In genomic region chr19:7706662-7707454, GRCh38 we compare ENCODE assay signal across 17 cellular contexts. TPM values are rescaled to one million over a fixed set of nuclear protein-coding genes. Genes with fewer than 3 reads are reported as not detected.
A peak's percentile ranks its signal among the peaks of the same experiment; 100 is the strongest.
DNase-seq lines count a peak whose midpoint lies in the region; ATAC-seq and TF ChIP-seq lines count a peak whose summit lies in the region.
"Had no signal": no experiment of that assay in that cellular context is flagged by ENCODE, and none has a peak within 500 bp of the region (broad histone marks: within the 10 kb centered on the region; RNA-seq: fewer than 3 reads in every experiment).

No MANE protein-coding gene starts in this region.

- no peaks in the 10 kb centered on the region for H3K27me3 ChIP-seq in CD4-positive, alpha-beta memory T cell (ENCODE audit: insufficient read depth, low read length)
- H3K27me3 ChIP-seq in neuronal stem cell (ENCODE audit: control insufficient read depth in 3 of 3, insufficient read depth in 3 of 3, low read depth in 1 of 3, low read length in 3 of 3): peaks cover 0 to 4% (median 2%) of the 10 kb centered on the region in 3 experiments

- CTCF ChIA-PET in CD4-positive, alpha-beta memory T cell (lab: Charles Lee; ENCODE audit: partially characterized antibody): interaction anchor here (1.9 to 3.1 kb wide), 2 partner anchors 26 to 94 kb away, joined by 4 to 12 read pairs; partner anchors contain the start of gene TRAPPC5

- no CpG with 5 or more reads among the region's 10 CpGs for WGBS in neuronal stem cell (ENCODE audit: extremely low coverage in 2 of 2, insufficient read length in 2 of 2, insufficient replicate concordance in 1 of 2), 2 donors

- peaks cover 19 to 51% (median 33%) of the 10 kb centered on the region in 4 donors for H3K4me1 Mint-ChIP-seq in CD4-positive, alpha-beta memory T cell

- no peaks in the 10 kb centered on the region for H3K36me3 ChIP-seq in CD4-positive, alpha-beta memory T cell (ENCODE audit: insufficient read depth, low read length)
- H3K36me3 ChIP-seq in neuronal stem cell (replicated peaks in 1 of 2; ENCODE audit: control insufficient read depth in 2 of 2, insufficient read depth in 2 of 2, low read length in 2 of 2): no peaks in the 10 kb centered on the region
- H3K36me3 ChIP-seq: sigmoid colon had no signal

- H3K27ac Mint-ChIP-seq in CD4-positive, alpha-beta memory T cell: peak overlapping the region; percentile 87 to 98 (median 98)

- H3K4me1 ChIP-seq in CD4-positive, alpha-beta memory T cell (ENCODE audit: insufficient read depth, low read length): peaks cover 38% of the 10 kb centered on the region
- H3K4me1 ChIP-seq in neuronal stem cell (ENCODE audit: control insufficient read depth in 2 of 2, insufficient read depth in 1 of 2, low read depth in 1 of 2, low read length in 2 of 2): no peaks in the 10 kb centered on the region
- H3K4me1 ChIP-seq: sigmoid colon had no signal

- H2BK15ac ChIP-seq in neuronal stem cell (ENCODE audit: low read length): no peak overlapping the region

- ATAC-seq in HG03139 (IDR thresholded peaks at IDR 0.05; ENCODE audit: unreplicated experiment): no peak
- ATAC-seq: SK-N-SH treated with all-trans-retinoic acid at 6 μM for 48 hours had no signal

- no peaks in the 10 kb centered on the region for H3K36me3 Mint-ChIP-seq in CD4-positive, alpha-beta memory T cell

- peak overlapping the region in 7 of 8 donors; percentile 46 to 90 (median 84) for H3K4me3 Mint-ChIP-seq in CD4-positive, alpha-beta memory T cell

- TF ChIP-seq CTCF in coronary artery (IDR thresholded peaks at IDR 0.05): no peak

- peak overlapping the region; percentile 4 for H2BK120ac ChIP-seq in neuronal stem cell (ENCODE audit: low read depth, low read length)

- no peak overlapping the region for H4K8ac ChIP-seq in neuronal stem cell (ENCODE audit: low read depth, low read length)

- no peaks in the 10 kb centered on the region for H3K27me3 Mint-ChIP-seq in CD4-positive, alpha-beta memory T cell

- no peak overlapping the region for H2AFZ ChIP-seq in neuronal stem cell (ENCODE audit: low read length)

- no peak overlapping the region for H2BK12ac ChIP-seq in neuronal stem cell (ENCODE audit: low read length)

- H2BK5ac ChIP-seq in neuronal stem cell (ENCODE audit: low read length): peak overlapping the region; percentile 66

- peak overlapping the region; percentile 29 for H3K18ac ChIP-seq in neuronal stem cell (ENCODE audit: low read length)

- peak overlapping the region; percentile 57 for H2AK5ac ChIP-seq in neuronal stem cell (ENCODE audit: low read depth, low read length)

- no peak overlapping the region for H3K4me3 ChIP-seq in CD4-positive, alpha-beta memory T cell (ENCODE audit: low read length in 2 of 2)
- H3K4me3 ChIP-seq in coronary artery (no peak overlapping the region), neuronal stem cell (ENCODE audit: low read length in 2 of 2) (peak overlapping the region in 1 of 2 donors; percentile 44)
- H3K4me3 ChIP-seq: sigmoid colon had no signal

- H3K9me3 Mint-ChIP-seq in CD4-positive, alpha-beta memory T cell: no peaks in the 10 kb centered on the region

- H3K79me1 ChIP-seq in neuronal stem cell (ENCODE audit: low read depth, low read length): peaks cover 3% of the 10 kb centered on the region

- no peak overlapping the region for H3K9ac ChIP-seq in neuronal stem cell (ENCODE audit: low read depth, low read length, poor library complexity)

- intact Hi-C loops in CD4-positive, alpha-beta memory T cell (cut with micrococcal nuclease): loop anchor here (10.0 kb wide), 1 partner anchor 48 kb away; no protein-coding TSS in a partner anchor

- H3K27ac ChIP-seq in CD4-positive, alpha-beta memory T cell (ENCODE audit: low read depth, low read length): peak overlapping the region; percentile 72
- H3K27ac ChIP-seq in coronary artery: peak overlapping the region; percentile 20 to 74
- no peak overlapping the region for H3K27ac ChIP-seq in neuronal stem cell (replicated peaks; ENCODE audit: low read length)

- no peak overlapping the region for H3K14ac ChIP-seq in neuronal stem cell (ENCODE audit: low read length)

- H3K9me3 ChIP-seq in CD4-positive, alpha-beta memory T cell (ENCODE audit: control insufficient read depth in 1 of 2, low read length in 2 of 2): no peaks in the 10 kb centered on the region
- H3K9me3 ChIP-seq in neuronal stem cell (replicated peaks in 1 of 2; ENCODE audit: control insufficient read depth in 2 of 2, insufficient read depth in 1 of 2, low read depth in 1 of 2, low read length in 2 of 2): no peaks in the 10 kb centered on the region
- H3K9me3 ChIP-seq: sigmoid colon had no signal

- no peak overlapping the region for H4K91ac ChIP-seq in neuronal stem cell (ENCODE audit: low read depth, low read length, poor library complexity)

- no peak overlapping the region for H3K4me2 ChIP-seq in neuronal stem cell (ENCODE audit: insufficient read depth, low read length, poor library complexity, severe bottlenecking)

- POLR2A ChIA-PET in CD4-positive, alpha-beta memory T cell (lab: Charles Lee; ENCODE audit: partially characterized antibody): interaction anchor here (0.6 to 3.0 kb wide), 8 partner anchors 9 to 868 kb away, joined by 3 to 29 read pairs (median 3); partner anchors contain the start of genes ARHGEF18, PET100, TRAPPC5 and XAB2

- no peak overlapping the region for H3K4ac ChIP-seq in neuronal stem cell (ENCODE audit: low read length)

- H3K23ac ChIP-seq in neuronal stem cell (ENCODE audit: low read depth, low read length, poor library complexity): no peak overlapping the region

- DNase-seq in CD4-positive, alpha-beta memory T cell: no peak
- DNase-seq in MV-4-11 (lab: John Stamatoyannopoulos, UW) (peak; percentile 46), coronary artery (ENCODE audit: low spot score) (no peak), neuronal stem cell (ENCODE audit: low spot score) (no peak), T-helper 9 cell (no peak), midbrain (lab: John Stamatoyannopoulos, UW) (no peak)
- DNase-seq: activated naive CD4-positive, alpha-beta T cell; caudate nucleus; GDM1; kidney; sigmoid colon had no signal

RNA-seq across cellular contexts. Expression of gene FCER2, which starts 4.9 kb away (rescaled TPM):
- not detected for total RNA-seq in CD4-positive, alpha-beta memory T cell
- polyA plus RNA-seq in CD4-positive, alpha-beta memory T cell: under 1 TPM in 1 of 2 donors, not detected in 1; 0.93 TPM
- polyA plus RNA-seq in neuronal stem cell (2013, experiment 1 of 2): 0.03 TPM
- polyA plus RNA-seq in neuronal stem cell (2013, experiment 2 of 2): not detected
- total RNA-seq: endothelial cell of umbilical vein, glomerular endothelial cell, H4, MCF 10A had no signal
- polyA plus RNA-seq: endothelial cell of umbilical vein had no signal

RNA-seq across cellular contexts. Expression of gene CLEC4G, which starts 25.1 kb away (rescaled TPM):
- total RNA-seq in CD4-positive, alpha-beta memory T cell: not detected
- polyA plus RNA-seq in CD4-positive, alpha-beta memory T cell: not detected
- not detected for polyA plus RNA-seq in neuronal stem cell (2013, experiment 1 of 2)
- not detected for polyA plus RNA-seq in neuronal stem cell (2013, experiment 2 of 2)
- total RNA-seq: endothelial cell of umbilical vein, glomerular endothelial cell, H4, MCF 10A had no signal
- polyA plus RNA-seq: endothelial cell of umbilical vein had no signal

RNA-seq across cellular contexts. Expression of gene TRAPPC5, which starts 26.2 kb away (rescaled TPM):
- 10 to 100 TPM; 60.7 to 62.1 TPM for total RNA-seq in CD4-positive, alpha-beta memory T cell
- 100 to 1,000 TPM; 144 to 153 TPM for polyA plus RNA-seq in CD4-positive, alpha-beta memory T cell
- polyA plus RNA-seq in neuronal stem cell (2013, experiment 1 of 2): 57.8 TPM
- 52.6 TPM for polyA plus RNA-seq in neuronal stem cell (2013, experiment 2 of 2)

RNA-seq across cellular contexts. Expression of gene MCEMP1, which starts 30.0 kb away (rescaled TPM):
- total RNA-seq in CD4-positive, alpha-beta memory T cell: not detected
- polyA plus RNA-seq in CD4-positive, alpha-beta memory T cell: not detected
- not detected for polyA plus RNA-seq in neuronal stem cell (2013, experiment 1 of 2)
- not detected for polyA plus RNA-seq in neuronal stem cell (2013, experiment 2 of 2)
- total RNA-seq: endothelial cell of umbilical vein, glomerular endothelial cell, H4 had no signal
- polyA plus RNA-seq: endothelial cell of umbilical vein had no signal

RNA-seq across cellular contexts. Expression of gene RETN, which starts 38.0 kb away (rescaled TPM):
- total RNA-seq in CD4-positive, alpha-beta memory T cell: not detected
- polyA plus RNA-seq in CD4-positive, alpha-beta memory T cell: under 1 TPM; 0.48 to 0.94 TPM
- polyA plus RNA-seq in neuronal stem cell (2013, experiment 1 of 2): not detected
- polyA plus RNA-seq in neuronal stem cell (2013, experiment 2 of 2): not detected
- total RNA-seq: endothelial cell of umbilical vein, glomerular endothelial cell, H4, MCF 10A, sigmoid colon had no signal
- polyA plus RNA-seq: endothelial cell of umbilical vein had no signal
